1 cellular context compared by ENCODE assay signal in genomic region chr16:30774367-30775130, GRCh38.
TF ChIP-seq lines count a peak whose summit lies in the region.

No MANE protein-coding gene starts in this region.

TF ChIP-seq in HEK293, 187 proteins besides CTCF, POLR2A, EP300 and RAD21 (continued from another document):
- TF ChIP-seq, protein P1, sequence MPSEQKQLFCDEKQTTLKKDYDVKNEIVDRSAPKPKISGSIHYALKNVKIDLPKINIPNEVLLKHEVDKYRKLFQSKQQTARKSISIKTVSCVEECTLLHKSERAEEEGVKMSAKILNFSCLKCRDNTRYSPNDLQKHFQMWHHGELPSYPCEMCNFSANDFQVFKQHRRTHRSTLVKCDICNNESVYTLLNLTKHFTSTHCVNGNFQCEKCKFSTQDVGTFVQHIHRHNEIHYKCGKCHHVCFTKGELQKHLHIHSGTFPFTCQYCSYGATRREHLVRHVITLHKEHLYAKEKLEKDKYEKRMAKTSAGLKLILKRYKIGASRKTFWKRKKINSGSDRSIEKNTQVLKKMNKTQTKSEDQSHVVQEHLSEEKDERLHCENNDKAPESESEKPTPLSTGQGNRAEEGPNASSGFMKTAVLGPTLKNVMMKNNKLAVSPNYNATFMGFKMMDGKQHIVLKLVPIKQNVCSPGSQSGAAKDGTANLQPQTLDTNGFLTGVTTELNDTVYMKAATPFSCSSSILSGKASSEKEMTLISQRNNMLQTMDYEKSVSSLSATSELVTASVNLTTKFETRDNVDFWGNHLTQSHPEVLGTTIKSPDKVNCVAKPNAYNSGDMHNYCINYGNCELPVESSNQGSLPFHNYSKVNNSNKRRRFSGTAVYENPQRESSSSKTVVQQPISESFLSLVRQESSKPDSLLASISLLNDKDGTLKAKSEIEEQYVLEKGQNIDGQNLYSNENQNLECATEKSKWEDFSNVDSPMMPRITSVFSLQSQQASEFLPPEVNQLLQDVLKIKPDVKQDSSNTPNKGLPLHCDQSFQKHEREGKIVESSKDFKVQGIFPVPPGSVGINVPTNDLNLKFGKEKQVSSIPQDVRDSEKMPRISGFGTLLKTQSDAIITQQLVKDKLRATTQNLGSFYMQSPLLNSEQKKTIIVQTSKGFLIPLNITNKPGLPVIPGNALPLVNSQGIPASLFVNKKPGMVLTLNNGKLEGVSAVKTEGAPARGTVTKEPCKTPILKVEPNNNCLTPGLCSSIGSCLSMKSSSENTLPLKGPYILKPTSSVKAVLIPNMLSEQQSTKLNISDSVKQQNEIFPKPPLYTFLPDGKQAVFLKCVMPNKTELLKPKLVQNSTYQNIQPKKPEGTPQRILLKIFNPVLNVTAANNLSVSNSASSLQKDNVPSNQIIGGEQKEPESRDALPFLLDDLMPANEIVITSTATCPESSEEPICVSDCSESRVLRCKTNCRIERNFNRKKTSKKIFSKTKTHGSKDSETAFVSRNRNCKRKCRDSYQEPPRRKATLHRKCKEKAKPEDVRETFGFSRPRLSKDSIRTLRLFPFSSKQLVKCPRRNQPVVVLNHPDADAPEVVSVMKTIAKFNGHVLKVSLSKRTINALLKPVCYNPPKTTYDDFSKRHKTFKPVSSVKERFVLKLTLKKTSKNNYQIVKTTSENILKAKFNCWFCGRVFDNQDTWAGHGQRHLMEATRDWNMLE (tag by site-specific recombination; conservative IDR thresholded peaks at IDR 0.05; ENCODE audit: low read depth) = no peak
- TF ChIP-seq BCL11A (tag by site-specific recombination; IDR thresholded peaks at IDR 0.05; ENCODE audit: low read depth) (no peak), ZNF449 (tag by site-specific recombination; IDR thresholded peaks at IDR 0.05) (0 out of 2 replicates have a peak, but pooled peaks have one; percentile 7), ATF2 (tag by site-specific recombination; IDR thresholded peaks at IDR 0.05; ENCODE audit: low read depth) (no peak), BCL6B (tag by site-specific recombination; IDR thresholded peaks at IDR 0.05) (no peak), ZNF132 (tag by site-specific recombination; IDR thresholded peaks at IDR 0.05; ENCODE audit: borderline replicate concordance) (no peak), ZFP41 (tag by site-specific recombination; IDR thresholded peaks at IDR 0.05; ENCODE audit: borderline replicate concordance) (no peak)
